Comparison of ENCODE assay signal across 7 cellular contexts in the genomic region with DNA sequence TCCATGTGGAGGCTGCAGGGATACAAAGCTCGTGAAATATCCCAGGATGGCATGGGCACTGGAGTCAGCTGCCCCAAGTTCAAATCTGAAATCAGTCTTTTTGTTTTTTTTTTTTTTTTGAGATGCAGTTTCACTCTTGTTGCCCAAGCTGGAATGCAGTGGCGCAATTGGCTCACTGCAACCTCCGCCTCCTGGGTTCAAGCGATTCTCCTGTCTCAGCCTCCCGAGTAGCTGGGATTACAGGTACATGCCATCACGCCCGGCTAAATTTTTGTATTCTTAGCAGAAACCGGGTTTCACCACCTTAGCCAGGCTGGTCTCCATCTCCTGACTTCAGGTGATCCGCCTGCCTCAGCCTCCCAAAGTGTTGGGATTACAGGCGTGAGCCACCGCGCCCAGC. TPM values are rescaled to one million over a fixed set of nuclear protein-coding genes. Genes with fewer than 3 reads are reported as not detected.
DNase-seq lines count a peak whose midpoint lies in the region; ATAC-seq, FAIRE-seq and TF ChIP-seq lines count a peak whose summit lies in the region.
"Not testable (repeated sequence)": the region's sequence is repeated elsewhere in the genome, so short reads cannot be mapped to it uniquely, and the experiment has no call there.

No MANE protein-coding gene starts in this region.

- H3K27ac ChIP-seq in A549 (peak overlapping the region; percentile 94 to 98), Panc1 (ENCODE audit: low read length) (peak overlapping the region; percentile 78; the same call in 1 of the 2 replicates), RWPE2 (ENCODE audit: poor library complexity, severe bottlenecking) (peak overlapping the region; percentile 95), K562 (ENCODE audit: extremely low read depth, low read depth, low read length) (peak overlapping the region; percentile 58; the same call in 1 of the 3 replicates), epithelial cell of prostate (peak overlapping the region; percentile 100)
- not testable (repeated sequence) for H3K27ac ChIP-seq in mesenchymal stem cell (ENCODE audit: low read length, poor library complexity, severe bottlenecking)

- peak overlapping the region in 1 of 2 experiments; percentile 96; a peak in 1 of 4 replicates for H3K9ac ChIP-seq in K562 (ENCODE audit: insufficient read depth in 1 of 2, low read depth in 2 of 2, low read length in 2 of 2)
- not testable (repeated sequence) for H3K9ac ChIP-seq in mesenchymal stem cell (ENCODE audit: low read length)

- H2AFZ ChIP-seq in K562 (ENCODE audit: low read depth, low read length); mesenchymal stem cell (ENCODE audit: low read depth, low read length): not testable (repeated sequence)

- not testable (repeated sequence) for H2BK15ac ChIP-seq in mesenchymal stem cell (ENCODE audit: low read depth, poor library complexity, severe bottlenecking)

- H3K4me1 Mint-ChIP-seq in Calu3 (ENCODE audit: low read depth, unreplicated experiment) = not testable (repeated sequence)

- H2AK5ac ChIP-seq in mesenchymal stem cell (ENCODE audit: low read length, severe bottlenecking) = not testable (repeated sequence)

- intact Hi-C loops in Calu3 (cut with micrococcal nuclease; ENCODE audit: unreplicated experiment); Panc1 (cut with micrococcal nuclease; ENCODE audit: unreplicated experiment); K562 (cut with micrococcal nuclease): not testable (repeated sequence)

- not testable (repeated sequence) for H3K36me3 ChIP-seq in Panc1 (ENCODE audit: control insufficient read depth, insufficient read depth, low read length); K562 (ENCODE audit: control insufficient read depth, insufficient read depth, low read length); mesenchymal stem cell (ENCODE audit: control insufficient read depth in 1 of 2, insufficient read depth in 2 of 2, low read depth in 1 of 2, low read length in 2 of 2)
- H3K36me3 ChIP-seq in RWPE2 (ENCODE audit: low read depth) = peaks cover 13% of the 10 kb centered on the region

- ATAC-seq in A549; Panc1; RWPE2 (ENCODE audit: low read depth); K562: not testable (repeated sequence)

- DNase-seq in A549 (ENCODE audit: low read depth in 1 of 2, low spot score in 1 of 2); Calu3; Panc1 (ENCODE audit: low read depth, low spot score); RWPE2 (ENCODE audit: low spot score); K562 (ENCODE audit: extremely low read depth in 1 of 4, low spot score in 3 of 4); epithelial cell of prostate (ENCODE audit: low read depth, low spot score); mesenchymal stem cell: not testable (repeated sequence)

- POLR2A ChIA-PET in A549 (lab: Yijun Ruan, JAX) (interaction anchor here (14.2 kb wide), 1 partner anchor 13 kb away, joined by 147 read pairs; no protein-coding TSS in a partner anchor), K562 (lab: Yijun Ruan, JAX) (interaction anchor here (0.7 to 1.4 kb wide), 3 partner anchors 13 to 99 kb away, joined by 3 to 6 read pairs (median 6); no protein-coding TSS in a partner anchor)
- POLR2A ChIA-PET in Panc1 (lab: Charles Lee) = not testable (repeated sequence)

- not testable (repeated sequence) for H3K9me3 ChIP-seq in A549; Panc1 (ENCODE audit: control insufficient read depth, insufficient read depth, low read depth, low read length); RWPE2 (ENCODE audit: severe bottlenecking); K562 (replicated peaks; ENCODE audit: control insufficient read depth, insufficient read depth, low read depth, low read length); mesenchymal stem cell (ENCODE audit: control insufficient read depth, low read length)

- in situ Hi-C loops in Panc1 (cut with HindIII; ENCODE audit: low pct_unique_long_range_greater_than_20kb, low sequenced_read_pairs); K562 (cut with MboI): not testable (repeated sequence)

- TF ChIP-seq RAD21 in A549 (conservative IDR thresholded peaks at IDR 0.05 in 1 of 2, IDR thresholded peaks at IDR 0.05 in 1 of 2); K562 (CRISPR knock-in tag; conservative IDR thresholded peaks at IDR 0.05 in 1 of 2, IDR thresholded peaks at IDR 0.05 in 1 of 2): not testable (repeated sequence)

- H3K36me3 Mint-ChIP-seq in Calu3 (ENCODE audit: insufficient read depth, unreplicated experiment) = peaks cover 35% of the 10 kb centered on the region

- H3K79me1 ChIP-seq in mesenchymal stem cell (replicated peaks; ENCODE audit: low read length, poor library complexity, severe bottlenecking) = not testable (repeated sequence)

- TF ChIP-seq CTCF in A549 (IDR thresholded peaks at IDR 0.05); Calu3 (IDR thresholded peaks at IDR 0.05; ENCODE audit: unreplicated experiment); Panc1 (IDR thresholded peaks at IDR 0.05); RWPE2 (IDR thresholded peaks at IDR 0.05; ENCODE audit: poor library complexity, severe bottlenecking); K562 (IDR thresholded peaks at IDR 0.05 in 2 of 3, conservative IDR thresholded peaks at IDR 0.05 in 1 of 3; ENCODE audit: insufficient read depth in 2 of 3, low read depth in 1 of 3, low read length in 3 of 3): not testable (repeated sequence)

- H4K8ac ChIP-seq in mesenchymal stem cell (ENCODE audit: low read length) = not testable (repeated sequence)

- TF ChIP-seq EP300 in A549 (IDR thresholded peaks at IDR 0.05); K562 (IDR thresholded peaks at IDR 0.05; ENCODE audit: low read length): not testable (repeated sequence)

- 91% methylated on average over 12 of the region's 12 CpGs for WGBS in A549 (ENCODE audit: missing lambda C conversion rate)
- 94% methylated on average over 6 of the region's 12 CpGs for WGBS in K562 (ENCODE audit: insufficient coverage, low coverage, missing lambda C conversion rate)
- WGBS in mesenchymal stem cell = 91% methylated on average over 12 of the region's 12 CpGs

- not testable (repeated sequence) for H2BK5ac ChIP-seq in mesenchymal stem cell (ENCODE audit: low read depth, low read length, poor library complexity, severe bottlenecking)

- not testable (repeated sequence) for H3K27me3 Mint-ChIP-seq in Calu3 (ENCODE audit: unreplicated experiment)

- peak overlapping the region; percentile 75 for H4K91ac ChIP-seq in mesenchymal stem cell (ENCODE audit: low read length)

- H3K27me3 ChIP-seq in Panc1 (ENCODE audit: control insufficient read depth, insufficient read depth, low read length); RWPE2 (ENCODE audit: insufficient read depth, poor library complexity, severe bottlenecking); K562 (ENCODE audit: control insufficient read depth in 2 of 2, insufficient read depth in 2 of 2, low read length in 2 of 2); mesenchymal stem cell (ENCODE audit: control insufficient read depth in 1 of 2, insufficient read depth in 1 of 2, low read length in 2 of 2): not testable (repeated sequence)

- not testable (repeated sequence) for H3K9me1 ChIP-seq in K562 (ENCODE audit: control insufficient read depth, insufficient read depth, low read length)

- not testable (repeated sequence) for FAIRE-seq in A549 (lab: Jason Lieb, UNC); K562 (lab: Jason Lieb, UNC)

- H3K4me3 ChIP-seq in A549; Panc1 (ENCODE audit: low read depth in 2 of 2, low read length in 2 of 2); RWPE2 (ENCODE audit: severe bottlenecking); K562; mesenchymal stem cell (ENCODE audit: insufficient read depth in 1 of 2, low read depth in 1 of 2, low read length in 2 of 2): not testable (repeated sequence)

- H3K4me1 ChIP-seq in A549 (peaks cover 72% of the 10 kb centered on the region), Panc1 (ENCODE audit: control insufficient read depth, insufficient read depth, low read length) (peaks cover 13% of the 10 kb centered on the region), RWPE2 (ENCODE audit: insufficient read depth, poor library complexity, severe bottlenecking) (peaks cover 38% of the 10 kb centered on the region), K562 (replicated peaks in 1 of 2; ENCODE audit: control insufficient read depth in 2 of 2, insufficient read depth in 2 of 2, low read length in 2 of 2) (peaks cover 47 to 48% of the 10 kb centered on the region in 2 experiments), mesenchymal stem cell (ENCODE audit: control insufficient read depth, insufficient read depth, low read depth, low read length) (peaks cover 20% of the 10 kb centered on the region)

- not testable (repeated sequence) for H3K23ac ChIP-seq in mesenchymal stem cell (ENCODE audit: low read length in 2 of 2)

- not testable (repeated sequence) for H3K4me3 Mint-ChIP-seq in Calu3 (ENCODE audit: low read depth, unreplicated experiment)

- not testable (repeated sequence) for H3K18ac ChIP-seq in mesenchymal stem cell (ENCODE audit: low read depth in 1 of 2, low read length in 2 of 2)

- H3K4me2 ChIP-seq in A549 (peak overlapping the region; percentile 40; the same call in 2 of the 3 replicates), K562 (ENCODE audit: insufficient read depth, low read length) (peak overlapping the region; percentile 79)
- H3K4me2 ChIP-seq in mesenchymal stem cell (ENCODE audit: low read length, poor library complexity, severe bottlenecking) = not testable (repeated sequence)

- BruUV-seq in Calu3 (replicated peaks; lab: Mats Ljungman, UMichigan); Panc1 (replicated peaks; lab: Mats Ljungman, UMichigan); K562 (replicated peaks; lab: Mats Ljungman, UMichigan): not testable (repeated sequence)

- H4K20me1 ChIP-seq in K562 (replicated peaks; ENCODE audit: control insufficient read depth, insufficient read depth, low read length) = not testable (repeated sequence)

- CTCF ChIA-PET in A549 (lab: Yijun Ruan, JAX) = interaction anchor here (0.6 to 50.3 kb wide), 7 partner anchors 8 to 61 kb away, joined by 4 to 1229 read pairs (median 119); no protein-coding TSS in a partner anchor
- CTCF ChIA-PET in Calu3 (lab: Charles Lee) = interaction anchor here (0.7 kb wide), 1 partner anchor 119 kb away, joined by 5 read pairs; no protein-coding TSS in a partner anchor
- CTCF ChIA-PET in Panc1 (lab: Charles Lee); K562 (lab: Yijun Ruan, JAX; ENCODE audit: low intra/inter-chr PET ratio): not testable (repeated sequence)

- H2BK120ac ChIP-seq in mesenchymal stem cell (ENCODE audit: low read depth, low read length) = not testable (repeated sequence)

- H3K4ac ChIP-seq in mesenchymal stem cell (ENCODE audit: low read depth in 1 of 2, low read length in 2 of 2) = not testable (repeated sequence)

- TF ChIP-seq POLR2A in A549 (IDR thresholded peaks at IDR 0.05; ENCODE audit: low read length); K562 (conservative IDR thresholded peaks at IDR 0.05): not testable (repeated sequence)

- H3K9me3 Mint-ChIP-seq in Calu3 (ENCODE audit: low read depth, unreplicated experiment) = not testable (repeated sequence)

- H3K27ac Mint-ChIP-seq in Calu3 (ENCODE audit: unreplicated experiment) = peak overlapping the region; percentile 68

- not testable (repeated sequence) for H2BK12ac ChIP-seq in mesenchymal stem cell (ENCODE audit: low read length in 2 of 2)

- H3K79me2 ChIP-seq in K562 (ENCODE audit: control insufficient read depth, insufficient read depth, low read length) = peaks cover 41% of the 10 kb centered on the region

- H3K14ac ChIP-seq in mesenchymal stem cell (ENCODE audit: low read length in 2 of 2) = not testable (repeated sequence)

RNA-seq across cellular contexts. Expression of a gene that starts 3.0 kb away (rescaled TPM):
- polyA plus RNA-seq in A549 (2011; rRNA removed) (210 and 269 TPM in 2 replicates), A549 (2017; fragmentation: RNase III; extraction: RNeasy Plus Mini Kit Qiagen cat#74134 plus additional on column Dnase treatment) (28.4 to 39.8 TPM (median 34.0 TPM) in 3 replicates), K562 (2011; rRNA removed) (44.4 and 114 TPM in 2 replicates), K562 (2014; fragmentation: Illumina TruSeq; extraction: Trizol) (55.3 and 78.6 TPM in 2 replicates), K562 (2014; fragmentation: Nextera tagmentation; extraction: Ambion mirVana) (10 to 100 TPM; 12.1 to 14.9 TPM), K562 (2014; rRNA removed) (78.8 and 80.6 TPM in 2 replicates)
- polyA plus RNA-seq in A549 (2012; cell fraction: cytosol; rRNA removed) = 56.5 and 79.1 TPM in 2 replicates
- 68.7 and 90.7 TPM in 2 replicates for polyA plus RNA-seq in A549 (2012; cell fraction: nucleus; rRNA removed)
- 224 and 268 TPM in 2 replicates for polyA minus RNA-seq in A549 (2011; rRNA and poly(A)+ RNA removed)
- total RNA-seq in Calu3 (2022) (47.2 and 53.0 TPM in 2 replicates), Panc1 (2021; ENCODE audit: unreplicated experiment) (35.6 TPM), K562 (2014; rRNA removed) (113 and 114 TPM in 2 replicates), K562 (2014; rRNA removed; fragmentation: Illumina TruSeq; extraction: Trizol) (43.5 and 47.4 TPM in 2 replicates), K562 (2015; rRNA removed; fragmentation: Illumina TruSeq; extraction: Trizol) (22.1 and 23.0 TPM in 2 replicates), K562 (2021) (102 and 110 TPM in 2 replicates)
- polyA plus RNA-seq in Panc1 (2012; ENCODE audit: insufficient read length) = 41.6 TPM
- total RNA-seq in K562 (2011; cell fraction: chromatin; rRNA removed; ENCODE audit: low replicate concordance) = 20.3 and 47.6 TPM in 2 replicates
- 45.7 and 51.3 TPM in 2 replicates for total RNA-seq in K562 (2011; cell fraction: nucleolus; rRNA removed)
- 38.2 and 39.5 TPM in 2 replicates for total RNA-seq in K562 (2011; cell fraction: nucleoplasm; rRNA removed)
- 105 and 109 TPM in 2 replicates for polyA plus RNA-seq in K562 (2011; cell fraction: cytosol; rRNA removed)
- 42.6 and 66.5 TPM in 2 replicates for polyA plus RNA-seq in K562 (2011; cell fraction: nucleus; rRNA removed)
- 40.1 and 401 TPM in 2 replicates for polyA plus RNA-seq in K562 (2012)
- polyA minus RNA-seq in K562 (2011; rRNA and poly(A)+ RNA removed) = 33.3 and 53.8 TPM in 2 replicates
- 37.2 and 88.9 TPM in 2 replicates for polyA minus RNA-seq in K562 (2011; cell fraction: cytosol; rRNA and poly(A)+ RNA removed)
- polyA minus RNA-seq in K562 (2011; cell fraction: nucleus; rRNA and poly(A)+ RNA removed) = 9.7 and 26.4 TPM in 2 replicates
- polyA plus RNA-seq in mesenchymal stem cell (2013, experiment 1 of 2) = 52.7 TPM
- polyA plus RNA-seq in mesenchymal stem cell (2013, experiment 2 of 2) = 53.4 TPM

RNA-seq across cellular contexts. Expression of a gene that starts 30.5 kb away (rescaled TPM):
- polyA plus RNA-seq in A549 (2011; rRNA removed) (222 and 239 TPM in 2 replicates), A549 (2017; fragmentation: RNase III; extraction: RNeasy Plus Mini Kit Qiagen cat#74134 plus additional on column Dnase treatment) (105 to 117 TPM (median 112 TPM) in 3 replicates), K562 (2011; rRNA removed) (37.6 and 58.2 TPM in 2 replicates), K562 (2014; fragmentation: Illumina TruSeq; extraction: Trizol) (26.5 and 37.1 TPM in 2 replicates), K562 (2014; fragmentation: Nextera tagmentation; extraction: Ambion mirVana) (1 to 10 TPM; 5.9 to 8.3 TPM), K562 (2014; rRNA removed) (52.7 and 59.3 TPM in 2 replicates)
- polyA plus RNA-seq in A549 (2012; cell fraction: cytosol; rRNA removed) = 142 and 173 TPM in 2 replicates
- 254 and 311 TPM in 2 replicates for polyA plus RNA-seq in A549 (2012; cell fraction: nucleus; rRNA removed)
- polyA minus RNA-seq in A549 (2011; rRNA and poly(A)+ RNA removed) = 186 and 187 TPM in 2 replicates
- total RNA-seq in Calu3 (2022) (142 and 144 TPM in 2 replicates), Panc1 (2021; ENCODE audit: unreplicated experiment) (97.1 TPM), K562 (2014; rRNA removed) (46.1 and 58.1 TPM in 2 replicates), K562 (2014; rRNA removed; fragmentation: Illumina TruSeq; extraction: Trizol) (18.4 and 22.1 TPM in 2 replicates), K562 (2015; rRNA removed; fragmentation: Illumina TruSeq; extraction: Trizol) (18.0 and 19.3 TPM in 2 replicates), K562 (2021) (51.7 and 54.2 TPM in 2 replicates)
- polyA plus RNA-seq in Panc1 (2012; ENCODE audit: insufficient read length) = 109 TPM
- total RNA-seq in K562 (2011; cell fraction: chromatin; rRNA removed; ENCODE audit: low replicate concordance) = 91.7 and 117 TPM in 2 replicates
- 53.4 and 61.7 TPM in 2 replicates for total RNA-seq in K562 (2011; cell fraction: nucleolus; rRNA removed)
- total RNA-seq in K562 (2011; cell fraction: nucleoplasm; rRNA removed) = 62.0 and 75.0 TPM in 2 replicates
- polyA plus RNA-seq in K562 (2011; cell fraction: cytosol; rRNA removed) = 41.1 and 50.2 TPM in 2 replicates
- polyA plus RNA-seq in K562 (2011; cell fraction: nucleus; rRNA removed) = 71.7 and 92.4 TPM in 2 replicates
- polyA plus RNA-seq in K562 (2012) = 38.5 and 194 TPM in 2 replicates
- 16.0 and 22.1 TPM in 2 replicates for polyA minus RNA-seq in K562 (2011; rRNA and poly(A)+ RNA removed)
- polyA minus RNA-seq in K562 (2011; cell fraction: cytosol; rRNA and poly(A)+ RNA removed) = 16.1 and 28.0 TPM in 2 replicates
- 15.3 and 29.2 TPM in 2 replicates for polyA minus RNA-seq in K562 (2011; cell fraction: nucleus; rRNA and poly(A)+ RNA removed)
- 78.2 TPM for polyA plus RNA-seq in mesenchymal stem cell (2013, experiment 1 of 2)
- 76.4 TPM for polyA plus RNA-seq in mesenchymal stem cell (2013, experiment 2 of 2)

RNA-seq across cellular contexts. Expression of a gene that starts 30.7 kb away (rescaled TPM):
- 40.5 and 47.5 TPM in 2 replicates for polyA plus RNA-seq in A549 (2011; rRNA removed)
- 103 and 115 TPM in 2 replicates for polyA plus RNA-seq in A549 (2012; cell fraction: cytosol; rRNA removed)
- polyA plus RNA-seq in A549 (2012; cell fraction: nucleus; rRNA removed) = 84.2 and 135 TPM in 2 replicates
- polyA plus RNA-seq in A549 (2017; fragmentation: RNase III; extraction: RNeasy Plus Mini Kit Qiagen cat#74134 plus additional on column Dnase treatment) = 59.6 to 74.8 TPM (median 74.3 TPM) in 3 replicates
- polyA minus RNA-seq in A549 (2011; rRNA and poly(A)+ RNA removed) = 36.5 and 42.2 TPM in 2 replicates
- total RNA-seq in Calu3 (2022) = 0.42 and 0.51 TPM in 2 replicates
- total RNA-seq in Panc1 (2021; ENCODE audit: unreplicated experiment) = 44.9 TPM
- polyA plus RNA-seq in Panc1 (2012; ENCODE audit: insufficient read length) = 74.8 TPM
- total RNA-seq in K562 (2011; cell fraction: chromatin; rRNA removed; ENCODE audit: low replicate concordance) = 9.8 and 24.5 TPM in 2 replicates
- 24.9 and 37.9 TPM in 2 replicates for total RNA-seq in K562 (2011; cell fraction: nucleolus; rRNA removed)
- total RNA-seq in K562 (2011; cell fraction: nucleoplasm; rRNA removed) = 34.2 and 46.5 TPM in 2 replicates
- total RNA-seq in K562 (2014; rRNA removed) = 11.1 and 21.5 TPM in 2 replicates
- 6.7 and 7.5 TPM in 2 replicates for total RNA-seq in K562 (2014; rRNA removed; fragmentation: Illumina TruSeq; extraction: Trizol)
- 7.8 and 9.6 TPM in 2 replicates for total RNA-seq in K562 (2015; rRNA removed; fragmentation: Illumina TruSeq; extraction: Trizol)
- 26.7 and 28.5 TPM in 2 replicates for total RNA-seq in K562 (2021)
- polyA plus RNA-seq in K562 (2011; rRNA removed) = 13.1 and 37.5 TPM in 2 replicates
- 54.0 and 57.8 TPM in 2 replicates for polyA plus RNA-seq in K562 (2011; cell fraction: cytosol; rRNA removed)
- polyA plus RNA-seq in K562 (2011; cell fraction: nucleus; rRNA removed) = 24.4 and 24.6 TPM in 2 replicates
- 21.9 and 37.5 TPM in 2 replicates for polyA plus RNA-seq in K562 (2012)
- polyA plus RNA-seq in K562 (2014; fragmentation: Illumina TruSeq; extraction: Trizol) = 24.3 and 24.7 TPM in 2 replicates
- polyA plus RNA-seq in K562 (2014; fragmentation: Nextera tagmentation; extraction: Ambion mirVana) = 1 to 10 TPM; 7.9 to 8.3 TPM
- 24.8 and 29.7 TPM in 2 replicates for polyA plus RNA-seq in K562 (2014; rRNA removed)
- 8.2 and 13.0 TPM in 2 replicates for polyA minus RNA-seq in K562 (2011; rRNA and poly(A)+ RNA removed)
- polyA minus RNA-seq in K562 (2011; cell fraction: cytosol; rRNA and poly(A)+ RNA removed) = 14.1 and 27.3 TPM in 2 replicates
- polyA minus RNA-seq in K562 (2011; cell fraction: nucleus; rRNA and poly(A)+ RNA removed) = 5.0 and 5.7 TPM in 2 replicates
- polyA plus RNA-seq in mesenchymal stem cell (2013, experiment 1 of 2) = 63.0 TPM
- 60.9 TPM for polyA plus RNA-seq in mesenchymal stem cell (2013, experiment 2 of 2)

RNA-seq across cellular contexts. Expression of a gene that starts 52.2 kb away (rescaled TPM):
- 7.0 and 7.5 TPM in 2 replicates for polyA plus RNA-seq in A549 (2011; rRNA removed)
- polyA plus RNA-seq in A549 (2012; cell fraction: cytosol; rRNA removed) = 16.0 and 19.5 TPM in 2 replicates
- polyA plus RNA-seq in A549 (2012; cell fraction: nucleus; rRNA removed) = 39.6 and 40.2 TPM in 2 replicates
- 24.6 to 32.8 TPM (median 29.2 TPM) in 3 replicates for polyA plus RNA-seq in A549 (2017; fragmentation: RNase III; extraction: RNeasy Plus Mini Kit Qiagen cat#74134 plus additional on column Dnase treatment)
- polyA minus RNA-seq in A549 (2011; rRNA and poly(A)+ RNA removed) = 6.1 and 6.6 TPM in 2 replicates
- 13.6 and 14.5 TPM in 2 replicates for total RNA-seq in Calu3 (2022)
- total RNA-seq in Panc1 (2021; ENCODE audit: unreplicated experiment) = 48.6 TPM
- polyA plus RNA-seq in Panc1 (2012; ENCODE audit: insufficient read length) = 52.3 TPM
- total RNA-seq in K562 (2011; cell fraction: chromatin; rRNA removed; ENCODE audit: low replicate concordance) = 5.5 and 9.5 TPM in 2 replicates
- total RNA-seq in K562 (2011; cell fraction: nucleolus; rRNA removed) = 8.4 and 9.8 TPM in 2 replicates
- 8.9 and 11.8 TPM in 2 replicates for total RNA-seq in K562 (2011; cell fraction: nucleoplasm; rRNA removed)
- 6.5 and 9.2 TPM in 2 replicates for total RNA-seq in K562 (2014; rRNA removed)
- total RNA-seq in K562 (2014; rRNA removed; fragmentation: Illumina TruSeq; extraction: Trizol) = 1.3 and 1.4 TPM in 2 replicates
- 2.6 and 2.8 TPM in 2 replicates for total RNA-seq in K562 (2015; rRNA removed; fragmentation: Illumina TruSeq; extraction: Trizol)
- 26.1 and 26.3 TPM in 2 replicates for total RNA-seq in K562 (2021)
- 1.8 and 3.5 TPM in 2 replicates for polyA plus RNA-seq in K562 (2011; rRNA removed)
- polyA plus RNA-seq in K562 (2011; cell fraction: cytosol; rRNA removed) = 2.4 and 2.8 TPM in 2 replicates
- 9.5 and 9.7 TPM in 2 replicates for polyA plus RNA-seq in K562 (2011; cell fraction: nucleus; rRNA removed)
- 13.7 and 13.9 TPM in 2 replicates for polyA plus RNA-seq in K562 (2012)
- 6.7 and 7.4 TPM in 2 replicates for polyA plus RNA-seq in K562 (2014; fragmentation: Illumina TruSeq; extraction: Trizol)
- under 1 TPM; 0.42 to 0.48 TPM for polyA plus RNA-seq in K562 (2014; fragmentation: Nextera tagmentation; extraction: Ambion mirVana)
- 6.7 and 9.6 TPM in 2 replicates for polyA plus RNA-seq in K562 (2014; rRNA removed)
- polyA minus RNA-seq in K562 (2011; rRNA and poly(A)+ RNA removed) = 2.0 and 2.9 TPM in 2 replicates
- polyA minus RNA-seq in K562 (2011; cell fraction: cytosol; rRNA and poly(A)+ RNA removed) = 4.7 and 7.1 TPM in 2 replicates
- 2.7 and 5.2 TPM in 2 replicates for polyA minus RNA-seq in K562 (2011; cell fraction: nucleus; rRNA and poly(A)+ RNA removed)
- polyA plus RNA-seq in mesenchymal stem cell (2013, experiment 1 of 2) = 30.8 TPM
- 29.9 TPM for polyA plus RNA-seq in mesenchymal stem cell (2013, experiment 2 of 2)
